Comparison of ENCODE assay signal across 1 cellular context in the genomic region with DNA sequence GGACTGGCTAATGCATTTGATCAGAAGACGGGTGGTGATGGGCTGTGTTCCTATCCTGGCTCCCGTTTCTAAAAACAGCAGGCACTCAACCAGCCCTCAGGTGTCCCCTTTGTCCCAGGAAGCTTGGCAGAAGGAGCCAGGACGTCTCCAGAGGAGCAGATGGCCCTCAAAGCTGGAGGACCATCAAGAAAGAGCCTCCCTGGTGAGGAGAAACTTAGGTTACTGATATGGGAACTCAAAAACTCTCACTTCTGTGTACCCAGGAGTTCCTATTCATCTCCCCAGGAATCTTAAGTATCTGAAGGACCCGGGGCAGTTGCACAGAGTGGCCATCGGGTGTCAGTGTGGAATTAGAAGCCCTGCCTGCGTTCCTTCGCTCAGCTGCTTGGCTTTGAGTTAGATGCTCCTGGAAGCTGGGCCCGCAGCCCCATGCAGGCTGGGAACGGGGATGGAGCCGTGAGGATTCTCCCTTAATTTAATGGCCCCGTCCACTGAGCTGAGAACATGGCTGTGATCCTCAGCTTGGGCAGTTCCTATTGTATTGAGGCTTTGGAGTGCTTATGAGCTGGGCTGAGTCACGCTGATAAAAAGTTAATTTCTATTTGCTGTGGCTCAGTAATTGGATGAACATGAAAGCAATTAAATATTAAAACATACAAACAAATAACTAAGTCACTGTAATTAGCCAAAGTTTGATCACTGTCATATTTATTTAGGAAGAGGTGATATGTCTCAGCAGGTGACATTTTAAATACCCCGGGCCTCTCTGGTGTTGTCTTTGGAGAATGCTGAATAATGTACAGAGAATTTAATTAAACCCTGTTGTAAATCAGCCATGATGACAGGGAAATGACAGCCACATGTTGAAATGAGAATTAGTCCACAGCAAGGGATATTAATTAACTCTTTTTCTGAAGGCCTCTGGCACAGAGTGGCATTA.
TF ChIP-seq lines count a peak whose summit lies in the region.

No MANE protein-coding gene starts in this region.

TF ChIP-seq in HCT116, 20 proteins besides CTCF, POLR2A, EP300 and RAD21 (continued from another document):
- TF ChIP-seq, protein P1, sequence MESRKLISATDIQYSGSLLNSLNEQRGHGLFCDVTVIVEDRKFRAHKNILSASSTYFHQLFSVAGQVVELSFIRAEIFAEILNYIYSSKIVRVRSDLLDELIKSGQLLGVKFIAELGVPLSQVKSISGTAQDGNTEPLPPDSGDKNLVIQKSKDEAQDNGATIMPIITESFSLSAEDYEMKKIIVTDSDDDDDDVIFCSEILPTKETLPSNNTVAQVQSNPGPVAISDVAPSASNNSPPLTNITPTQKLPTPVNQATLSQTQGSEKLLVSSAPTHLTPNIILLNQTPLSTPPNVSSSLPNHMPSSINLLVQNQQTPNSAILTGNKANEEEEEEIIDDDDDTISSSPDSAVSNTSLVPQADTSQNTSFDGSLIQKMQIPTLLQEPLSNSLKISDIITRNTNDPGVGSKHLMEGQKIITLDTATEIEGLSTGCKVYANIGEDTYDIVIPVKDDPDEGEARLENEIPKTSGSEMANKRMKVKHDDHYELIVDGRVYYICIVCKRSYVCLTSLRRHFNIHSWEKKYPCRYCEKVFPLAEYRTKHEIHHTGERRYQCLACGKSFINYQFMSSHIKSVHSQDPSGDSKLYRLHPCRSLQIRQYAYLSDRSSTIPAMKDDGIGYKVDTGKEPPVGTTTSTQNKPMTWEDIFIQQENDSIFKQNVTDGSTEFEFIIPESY (IDR thresholded peaks at IDR 0.05; ENCODE audit: extremely low read depth, insufficient replicate concordance, low read length) = no peak
- TF ChIP-seq, protein P2, sequence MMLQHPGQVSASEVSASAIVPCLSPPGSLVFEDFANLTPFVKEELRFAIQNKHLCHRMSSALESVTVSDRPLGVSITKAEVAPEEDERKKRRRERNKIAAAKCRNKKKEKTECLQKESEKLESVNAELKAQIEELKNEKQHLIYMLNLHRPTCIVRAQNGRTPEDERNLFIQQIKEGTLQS (IDR thresholded peaks at IDR 0.05) = no peak
- TF ChIP-seq YY1 (IDR thresholded peaks at IDR 0.05; ENCODE audit: extremely low read depth, insufficient replicate concordance, low read depth, low read length) (peak; percentile 49), CEBPB (IDR thresholded peaks at IDR 0.05; ENCODE audit: low read depth) (no peak), EZH2phosphoT487 (IDR thresholded peaks at IDR 0.05; ENCODE audit: borderline replicate concordance) (no peak), CBX3 (IDR thresholded peaks at IDR 0.05; ENCODE audit: low read depth) (no peak), TCF7L2 (IDR thresholded peaks at IDR 0.05; ENCODE audit: borderline replicate concordance, extremely low read depth, insufficient read depth, insufficient read length) (peak; percentile 29)
